14 cellular contexts compared by ENCODE assay signal in genomic region chr17:17117923-17118322, GRCh38.
DNase-seq lines count a peak whose midpoint lies in the region; ATAC-seq, FAIRE-seq and TF ChIP-seq lines count a peak whose summit lies in the region.
"Had no signal": no experiment of that assay in that cellular context is flagged by ENCODE, and none has a peak within 500 bp of the region (broad histone marks: within the 10 kb centered on the region; RNA-seq: fewer than 3 reads in every experiment).

No MANE protein-coding gene starts in this region.

- no peak overlapping the region for H3K27ac ChIP-seq in osteoblast (ENCODE audit: low read depth, low read length)
- peak overlapping the region in 1 of 2 donors; percentile 63 for H3K27ac ChIP-seq in ascending aorta

- FAIRE-seq in GM19239 (lab: Jason Lieb, UNC), result peak; percentile 53

- TF ChIP-seq CTCF in chondrocyte (IDR thresholded peaks at IDR 0.05) (no peak), osteoblast (IDR thresholded peaks at IDR 0.05; ENCODE audit: extremely low read depth, low read depth, low read length) (no peak), ascending aorta (IDR thresholded peaks at IDR 0.05) (no peak)

- H3K4me3 Mint-ChIP-seq in activated CD8-positive, alpha-beta memory T cell treated with anti-CD3 and anti-CD28 coated beads, Interleukin-2, amount 10 ng/mL, durations not matched to agents 7 days and 5 days, result no peak overlapping the region
- no peak overlapping the region for H3K4me3 Mint-ChIP-seq in chondrocyte (ENCODE audit: unreplicated experiment)

- H3K36me3 ChIP-seq in osteoblast (ENCODE audit: insufficient read depth, low read length) (no peaks in the 10 kb centered on the region), ascending aorta (no peaks in the 10 kb centered on the region)
- H3K36me3 ChIP-seq: thoracic aorta had no signal

- H3K4me1 ChIP-seq in osteoblast (ENCODE audit: insufficient read depth, low read length), result peaks cover 36% of the 10 kb centered on the region
- H3K4me1 ChIP-seq in ascending aorta, result peaks cover 22 to 39% of the 10 kb centered on the region in 2 donors

- no peaks in the 10 kb centered on the region for H3K36me3 Mint-ChIP-seq in activated CD8-positive, alpha-beta memory T cell treated with anti-CD3 and anti-CD28 coated beads, Interleukin-2, amount 10 ng/mL, durations not matched to agents 7 days and 5 days
- H3K36me3 Mint-ChIP-seq in chondrocyte (ENCODE audit: low read depth), result no peaks in the 10 kb centered on the region

- peak overlapping the region; percentile 87 for H3K27ac Mint-ChIP-seq in activated CD8-positive, alpha-beta memory T cell treated with anti-CD3 and anti-CD28 coated beads, Interleukin-2, amount 10 ng/mL, durations not matched to agents 7 days and 5 days
- no peak overlapping the region for H3K27ac Mint-ChIP-seq in chondrocyte (ENCODE audit: unreplicated experiment)

- peaks cover 77% of the 10 kb centered on the region for H3K4me1 Mint-ChIP-seq in activated CD8-positive, alpha-beta memory T cell treated with anti-CD3 and anti-CD28 coated beads, Interleukin-2, amount 10 ng/mL, durations not matched to agents 7 days and 5 days
- peaks cover 64% of the 10 kb centered on the region for H3K4me1 Mint-ChIP-seq in chondrocyte (ENCODE audit: low read depth)

- H3K27me3 Mint-ChIP-seq in activated CD8-positive, alpha-beta memory T cell treated with anti-CD3 and anti-CD28 coated beads, Interleukin-2, amount 10 ng/mL, durations not matched to agents 7 days and 5 days, result no peaks in the 10 kb centered on the region
- no peaks in the 10 kb centered on the region for H3K27me3 Mint-ChIP-seq in chondrocyte (ENCODE audit: low read depth)

- H3K4me3 ChIP-seq in osteoblast (ENCODE audit: insufficient read depth, low read length), result no peak overlapping the region
- no peak overlapping the region for H3K4me3 ChIP-seq in ascending aorta
- H3K4me3 ChIP-seq: dorsolateral prefrontal cortex, thoracic aorta had no signal

- H3K79me2 ChIP-seq in osteoblast (ENCODE audit: insufficient read depth, low read length), result peaks cover 98% of the 10 kb centered on the region

- POLR2A ChIA-PET in HEK293T (lab: Yijun Ruan, JAX), result interaction anchor here (0.6 kb wide), 1 partner anchor 13 kb away, joined by 3 read pairs; no protein-coding TSS in a partner anchor

- CTCF ChIA-PET in activated CD8-positive, alpha-beta memory T cell treated with anti-CD3 and anti-CD28 coated beads, Interleukin-2, amount 10 ng/mL, durations not matched to agents 7 days and 5 days (lab: Charles Lee), result interaction anchor here (1.0 to 2.0 kb wide), 2 partner anchors 8 to 117 kb away, joined by 3 to 7 read pairs; no protein-coding TSS in a partner anchor
- CTCF ChIA-PET in HEK293T (lab: Yijun Ruan, JAX), result no interaction called here

- H3K27me3 ChIP-seq in osteoblast (ENCODE audit: insufficient read depth, low read length), result no peaks in the 10 kb centered on the region
- H3K27me3 ChIP-seq in ascending aorta, result no peaks in the 10 kb centered on the region
- H3K27me3 ChIP-seq: dorsolateral prefrontal cortex had no signal

- no peak for DNase-seq in activated CD8-positive, alpha-beta memory T cell treated with anti-CD3 and anti-CD28 coated beads, Interleukin-2, amount 10 ng/mL, durations not matched to agents 7 days and 5 days
- DNase-seq in activated CD8-positive, alpha-beta memory T cell treated with anti-CD3 and anti-CD28 coated beads, Interleukin-2, amount 50 U/mL, for 48 hours, result no peak
- DNase-seq in GM19239 (ENCODE audit: insufficient read length, low spot score) (no peak), chondrocyte (ENCODE audit: low spot score) (peak; percentile 46), osteoblast (ENCODE audit: insufficient read length, low spot score, missing footprints) (peak; percentile 68), HEK293T (ENCODE audit: extremely low spot score) (no peak), ascending aorta (ENCODE audit: low spot score in 2 of 2) (no peak), NCI-H345 treated with DMSO at 0.1 percent for 48 hours (lab: John Stamatoyannopoulos, UW; ENCODE audit: unreplicated experiment) (no peak)
- DNase-seq: DMS 273 treated with DMSO at 0.1 percent for 48 hours, dorsolateral prefrontal cortex, hypothalamus, NCI-H187 treated with DMSO at 0.1 percent for 48 hours, NCI-H524 treated with DMSO at 0.1 percent for 48 hours had no signal

- H2AFZ ChIP-seq in osteoblast (ENCODE audit: low read length), result no peak overlapping the region

- ATAC-seq in activated CD8-positive, alpha-beta memory T cell treated with anti-CD3 and anti-CD28 coated beads, Interleukin-2, amount 10 ng/mL, durations not matched to agents 7 days and 5 days, result no peak

- peaks cover 94% of the 10 kb centered on the region for H4K20me1 ChIP-seq in osteoblast (ENCODE audit: insufficient read depth, low read length)

- intact Hi-C loops in ascending aorta (cut with DNase I), result loop anchor here (10.0 kb wide), 1 partner anchor 113 kb away; no protein-coding TSS in a partner anchor

- H3K9me3 ChIP-seq in osteoblast (ENCODE audit: low read depth, low read length) (no peaks in the 10 kb centered on the region), ascending aorta (no peaks in the 10 kb centered on the region)
- H3K9me3 ChIP-seq: thoracic aorta had no signal

- H3K9me3 Mint-ChIP-seq in activated CD8-positive, alpha-beta memory T cell treated with anti-CD3 and anti-CD28 coated beads, Interleukin-2, amount 10 ng/mL, durations not matched to agents 7 days and 5 days (ENCODE audit: low read depth), result no peaks in the 10 kb centered on the region
- no peaks in the 10 kb centered on the region for H3K9me3 Mint-ChIP-seq in chondrocyte (ENCODE audit: low read depth)

- H3K4me2 ChIP-seq in osteoblast (ENCODE audit: insufficient read depth, low read length), result no peak overlapping the region

TF ChIP-seq in HEK293T, 16 proteins besides CTCF, POLR2A, EP300 and RAD21:
- TF ChIP-seq ELF4 (IDR thresholded peaks at IDR 0.05) (no peak), CTBP1 (IDR thresholded peaks at IDR 0.05; ENCODE audit: borderline replicate concordance) (no peak), L3MBTL2 (conservative IDR thresholded peaks at IDR 0.05) (no peak), HDGF (IDR thresholded peaks at IDR 0.05; ENCODE audit: borderline replicate concordance) (no peak), BHLHE40 (IDR thresholded peaks at IDR 0.05; ENCODE audit: borderline replicate concordance) (no peak), PKNOX1 (IDR thresholded peaks at IDR 0.05) (no peak), ZNF384 (IDR thresholded peaks at IDR 0.05) (no peak), LEF1 (IDR thresholded peaks at IDR 0.05; ENCODE audit: borderline replicate concordance) (no peak), NFRKB (IDR thresholded peaks at IDR 0.05) (no peak), ARNT (IDR thresholded peaks at IDR 0.05) (no peak), FOXM1 (IDR thresholded peaks at IDR 0.05; ENCODE audit: borderline replicate concordance) (no peak), TARDBP (IDR thresholded peaks at IDR 0.05) (no peak), FOXK2 (IDR thresholded peaks at IDR 0.05) (no peak), SUZ12 (IDR thresholded peaks at IDR 0.05) (no peak), SP1 (IDR thresholded peaks at IDR 0.05) (no peak), FOXA1 (IDR thresholded peaks at IDR 0.05) (no peak)

Comparison
In these comparisons a context has a peak if more than half of its experiments do, and no peak if none do; other contexts are left out.
1. DNase-seq: peak in chondrocyte (single experiment) and osteoblast (single experiment); none in activated CD8-positive, alpha-beta memory T cell treated with anti-CD3 and anti-CD28 coated beads, Interleukin-2, amount 10 ng/mL, durations not matched to agents 7 days and 5 days (single experiment), activated CD8-positive, alpha-beta memory T cell treated with anti-CD3 and anti-CD28 coated beads, Interleukin-2, amount 50 U/mL, for 48 hours (single experiment), GM19239 (single experiment), HEK293T (single experiment), ascending aorta (0 of 2) and NCI-H345 treated with DMSO at 0.1 percent for 48 hours (single experiment).